ENCODE assay signal across 1 cellular context in genomic region chr7:66330961-66331360, GRCh38.
TF ChIP-seq lines count a peak whose summit lies in the region.

No MANE protein-coding gene starts in this region.

TF ChIP-seq in SK-N-SH, 30 proteins besides CTCF, POLR2A, EP300 and RAD21 (continued from another document):
- TF ChIP-seq PBX3 (IDR thresholded peaks at IDR 0.05): peak; percentile 89
- peak; percentile 52; the same call in 1 of the 2 replicates for TF ChIP-seq NFIC (IDR thresholded peaks at IDR 0.05; ENCODE audit: borderline replicate concordance)
- TF ChIP-seq TAF1 (IDR thresholded peaks at IDR 0.05; ENCODE audit: borderline replicate concordance, low read depth, low read length): no peak
- TF ChIP-seq IRF3 (IDR thresholded peaks at IDR 0.05; ENCODE audit: low read depth, low read length): no peak
- peak; percentile 60; the same call in 1 of the 2 replicates for TF ChIP-seq RCOR1 (IDR thresholded peaks at IDR 0.05; ENCODE audit: low read length)
